In genomic region chrX:23907106-23907495, GRCh38 we compare ENCODE assay signal across 8 cellular contexts. TPM values are rescaled to one million over a fixed set of nuclear protein-coding genes. Genes with fewer than 3 reads are reported as not detected.
DNase-seq lines count a peak whose midpoint lies in the region; ATAC-seq lines count a peak whose summit lies in the region.

No MANE protein-coding gene starts in this region.

- H3K27ac Mint-ChIP-seq in activated T-helper 2 cell treated with anti-CD3 and anti-CD28 coated beads, Interferon-gamma antibody, Interleukin-2, Interleukin-4, amounts not matched to agents 10 μg/mL and 5 μg/mL and 100 μg/mL, durations not matched to agents 14 hours and 24 hours and 36 hours, result peak overlapping the region; percentile 85

- no peaks in the 10 kb centered on the region for H3K27me3 ChIP-seq in iPS-15b (ENCODE audit: control insufficient read depth, insufficient read depth, low read length)

- no peaks in the 10 kb centered on the region for H3K36me3 Mint-ChIP-seq in activated T-helper 2 cell treated with anti-CD3 and anti-CD28 coated beads, Interferon-gamma antibody, Interleukin-2, Interleukin-4, amounts not matched to agents 10 μg/mL and 5 μg/mL and 100 μg/mL, durations not matched to agents 14 hours and 24 hours and 36 hours (ENCODE audit: low read depth)

- peaks cover 22% of the 10 kb centered on the region for H3K4me1 Mint-ChIP-seq in activated T-helper 2 cell treated with anti-CD3 and anti-CD28 coated beads, Interferon-gamma antibody, Interleukin-2, Interleukin-4, amounts not matched to agents 10 μg/mL and 5 μg/mL and 100 μg/mL, durations not matched to agents 14 hours and 24 hours and 36 hours (ENCODE audit: low read depth)

- H3K4me3 Mint-ChIP-seq in activated T-helper 2 cell treated with anti-CD3 and anti-CD28 coated beads, Interferon-gamma antibody, Interleukin-2, Interleukin-4, amounts not matched to agents 10 μg/mL and 5 μg/mL and 100 μg/mL, durations not matched to agents 14 hours and 24 hours and 36 hours (ENCODE audit: low read depth), result peak overlapping the region; percentile 77

- peak overlapping the region; percentile 27 for H3K9ac ChIP-seq in iPS-15b (ENCODE audit: low read depth, low read length)

- no peaks in the 10 kb centered on the region for H3K36me3 ChIP-seq in iPS-15b (ENCODE audit: control insufficient read depth, insufficient read depth, low read length)

- H3K9me3 Mint-ChIP-seq in activated T-helper 2 cell treated with anti-CD3 and anti-CD28 coated beads, Interferon-gamma antibody, Interleukin-2, Interleukin-4, amounts not matched to agents 10 μg/mL and 5 μg/mL and 100 μg/mL, durations not matched to agents 14 hours and 24 hours and 36 hours, result no peaks in the 10 kb centered on the region

- H3K4me3 ChIP-seq in iPS-15b (ENCODE audit: low read depth, low read length), result peak overlapping the region; percentile 69

- DNase-seq in ELR (ENCODE audit: low read depth) (peak; percentile 35), cortex of kidney (lab: John Stamatoyannopoulos, UW) (no peak), AG08395 (ENCODE audit: low spot score) (no peak)
- DNase-seq in activated T-helper 2 cell treated with anti-CD3 and anti-CD28 coated beads, Interferon-gamma antibody, Interleukin-2, Interleukin-4, amounts not matched to agents 10 μg/mL and 5 μg/mL and 100 μg/mL, durations not matched to agents 14 hours and 24 hours and 36 hours (ENCODE audit: low spot score), result no peak
- DNase-seq in stimulated activated naive CD8-positive, alpha-beta T cell treated with anti-CD3 and anti-CD28 coated beads, Interleukin-15, Interleukin-2, amounts not matched to agents 100 U/mL and 50 U/mL, for 24 hours, result no peak

- intact Hi-C loops in activated T-helper 2 cell treated with anti-CD3 and anti-CD28 coated beads, Interferon-gamma antibody, Interleukin-2, Interleukin-4, amounts not matched to agents 10 μg/mL and 5 μg/mL and 100 μg/mL, durations not matched to agents 14 hours and 24 hours and 36 hours (cut with micrococcal nuclease), result loop anchor here (1.0 to 10.0 kb wide), 4 partner anchors 124 to 338 kb away; partner anchors contain the start of genes PRDX4 and SAT1

- peaks cover 3% of the 10 kb centered on the region for H3K4me1 ChIP-seq in iPS-15b (ENCODE audit: control insufficient read depth, insufficient read depth, low read length)

- H3K27me3 Mint-ChIP-seq in activated T-helper 2 cell treated with anti-CD3 and anti-CD28 coated beads, Interferon-gamma antibody, Interleukin-2, Interleukin-4, amounts not matched to agents 10 μg/mL and 5 μg/mL and 100 μg/mL, durations not matched to agents 14 hours and 24 hours and 36 hours (ENCODE audit: low read depth), result no peaks in the 10 kb centered on the region

- ATAC-seq in HG03066 (IDR thresholded peaks at IDR 0.05; ENCODE audit: low read depth, unreplicated experiment), result peak; percentile 3
- peak; percentile 1 for ATAC-seq in stimulated activated naive CD8-positive, alpha-beta T cell treated with anti-CD3 and anti-CD28 coated beads, Interleukin-15, Interleukin-2, amounts not matched to agents 100 U/mL and 50 U/mL, for 24 hours
- no peak for ATAC-seq in HG02870 (IDR thresholded peaks at IDR 0.05; ENCODE audit: unreplicated experiment)

- H3K9me3 ChIP-seq in iPS-15b (ENCODE audit: control insufficient read depth, insufficient read depth, low read length), result no peaks in the 10 kb centered on the region

RNA-seq across cellular contexts. Expression of gene APOO, which starts 0.6 kb away (rescaled TPM):
- total RNA-seq in activated T-helper 2 cell treated with anti-CD3 and anti-CD28 coated beads, Interferon-gamma antibody, Interleukin-2, Interleukin-4, amounts not matched to agents 10 μg/mL and 5 μg/mL and 100 μg/mL, durations not matched to agents 14 hours and 24 hours and 36 hours, result 21.9 and 22.4 TPM in 2 replicates

RNA-seq across cellular contexts. Expression of gene CXorf58, which starts 0.7 kb away (rescaled TPM):
- total RNA-seq in activated T-helper 2 cell treated with anti-CD3 and anti-CD28 coated beads, Interferon-gamma antibody, Interleukin-2, Interleukin-4, amounts not matched to agents 10 μg/mL and 5 μg/mL and 100 μg/mL, durations not matched to agents 14 hours and 24 hours and 36 hours, result 0.21 TPM in 1 of 2 replicates, not detected in the other
